ENCODE assay signal across 2 cellular contexts in the genomic region with DNA sequence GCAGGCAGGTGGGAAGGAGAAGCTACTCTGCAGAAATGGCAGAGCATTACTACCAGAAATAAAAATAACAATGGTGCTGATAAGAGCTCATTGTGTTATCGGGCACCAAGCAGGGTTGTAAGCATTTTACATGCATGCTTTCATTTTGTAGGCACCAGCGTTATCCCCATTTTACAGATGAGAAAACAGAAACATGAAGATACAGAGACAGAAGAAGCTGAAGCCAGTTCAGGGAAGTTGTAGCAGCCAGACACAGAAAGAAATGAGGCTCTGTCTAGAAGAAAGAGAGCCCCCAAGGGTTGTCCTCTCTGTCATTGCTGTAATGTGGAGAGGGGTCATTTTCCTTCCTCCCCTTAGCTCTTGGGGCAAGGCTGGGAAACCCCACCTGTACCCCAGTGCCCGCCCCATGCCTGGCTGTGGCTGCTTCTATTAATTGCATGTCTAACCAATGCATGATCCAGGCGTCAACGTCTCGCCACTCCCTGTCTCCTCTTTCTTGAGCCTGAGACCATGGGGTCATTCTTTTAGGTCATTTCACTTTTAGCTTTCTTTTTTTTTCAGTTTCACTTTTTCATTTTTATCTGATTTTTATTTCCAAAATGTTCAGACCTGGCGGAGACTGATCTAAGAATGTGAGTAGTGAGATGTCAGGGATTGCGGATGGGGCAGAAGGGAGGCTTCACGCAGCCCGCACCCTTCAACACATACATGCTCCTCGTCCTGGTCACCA.
A peak's percentile ranks its signal among the peaks of the same experiment; 100 is the strongest.
TF ChIP-seq lines count a peak whose summit lies in the region.

No MANE protein-coding gene starts in this region.

TF ChIP-seq in GM23338, 12 proteins besides CTCF, POLR2A, EP300 and RAD21 (continues in another document):
- no peak for TF ChIP-seq ZNF114 (CRISPR knock-in tag; IDR thresholded peaks at IDR 0.05)
- TF ChIP-seq, protein P1, sequence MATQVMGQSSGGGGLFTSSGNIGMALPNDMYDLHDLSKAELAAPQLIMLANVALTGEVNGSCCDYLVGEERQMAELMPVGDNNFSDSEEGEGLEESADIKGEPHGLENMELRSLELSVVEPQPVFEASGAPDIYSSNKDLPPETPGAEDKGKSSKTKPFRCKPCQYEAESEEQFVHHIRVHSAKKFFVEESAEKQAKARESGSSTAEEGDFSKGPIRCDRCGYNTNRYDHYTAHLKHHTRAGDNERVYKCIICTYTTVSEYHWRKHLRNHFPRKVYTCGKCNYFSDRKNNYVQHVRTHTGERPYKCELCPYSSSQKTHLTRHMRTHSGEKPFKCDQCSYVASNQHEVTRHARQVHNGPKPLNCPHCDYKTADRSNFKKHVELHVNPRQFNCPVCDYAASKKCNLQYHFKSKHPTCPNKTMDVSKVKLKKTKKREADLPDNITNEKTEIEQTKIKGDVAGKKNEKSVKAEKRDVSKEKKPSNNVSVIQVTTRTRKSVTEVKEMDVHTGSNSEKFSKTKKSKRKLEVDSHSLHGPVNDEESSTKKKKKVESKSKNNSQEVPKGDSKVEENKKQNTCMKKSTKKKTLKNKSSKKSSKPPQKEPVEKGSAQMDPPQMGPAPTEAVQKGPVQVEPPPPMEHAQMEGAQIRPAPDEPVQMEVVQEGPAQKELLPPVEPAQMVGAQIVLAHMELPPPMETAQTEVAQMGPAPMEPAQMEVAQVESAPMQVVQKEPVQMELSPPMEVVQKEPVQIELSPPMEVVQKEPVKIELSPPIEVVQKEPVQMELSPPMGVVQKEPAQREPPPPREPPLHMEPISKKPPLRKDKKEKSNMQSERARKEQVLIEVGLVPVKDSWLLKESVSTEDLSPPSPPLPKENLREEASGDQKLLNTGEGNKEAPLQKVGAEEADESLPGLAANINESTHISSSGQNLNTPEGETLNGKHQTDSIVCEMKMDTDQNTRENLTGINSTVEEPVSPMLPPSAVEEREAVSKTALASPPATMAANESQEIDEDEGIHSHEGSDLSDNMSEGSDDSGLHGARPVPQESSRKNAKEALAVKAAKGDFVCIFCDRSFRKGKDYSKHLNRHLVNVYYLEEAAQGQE (IDR thresholded peaks at IDR 0.05; ENCODE audit: unreplicated experiment), result no peak
- TF ChIP-seq STAT1 (IDR thresholded peaks at IDR 0.05; ENCODE audit: unreplicated experiment), result no peak
- TF ChIP-seq EZH2phosphoT487 (IDR thresholded peaks at IDR 0.05; ENCODE audit: unreplicated experiment), result no peak
- TF ChIP-seq, protein P2, sequence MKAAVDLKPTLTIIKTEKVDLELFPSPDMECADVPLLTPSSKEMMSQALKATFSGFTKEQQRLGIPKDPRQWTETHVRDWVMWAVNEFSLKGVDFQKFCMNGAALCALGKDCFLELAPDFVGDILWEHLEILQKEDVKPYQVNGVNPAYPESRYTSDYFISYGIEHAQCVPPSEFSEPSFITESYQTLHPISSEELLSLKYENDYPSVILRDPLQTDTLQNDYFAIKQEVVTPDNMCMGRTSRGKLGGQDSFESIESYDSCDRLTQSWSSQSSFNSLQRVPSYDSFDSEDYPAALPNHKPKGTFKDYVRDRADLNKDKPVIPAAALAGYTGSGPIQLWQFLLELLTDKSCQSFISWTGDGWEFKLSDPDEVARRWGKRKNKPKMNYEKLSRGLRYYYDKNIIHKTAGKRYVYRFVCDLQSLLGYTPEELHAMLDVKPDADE (IDR thresholded peaks at IDR 0.05), result no peak
- TF ChIP-seq POLR2AphosphoS5 (IDR thresholded peaks at IDR 0.05; ENCODE audit: low read depth), result no peak
- no peak for TF ChIP-seq ZNF331 (CRISPR knock-in tag; IDR thresholded peaks at IDR 0.05; ENCODE audit: low read depth)
- no peak for TF ChIP-seq JUNB (IDR thresholded peaks at IDR 0.05; ENCODE audit: unreplicated experiment)

TF ChIP-seq in HEK293, 187 proteins besides CTCF, POLR2A, EP300 and RAD21:
- TF ChIP-seq PRDM1 (tag by site-specific recombination; IDR thresholded peaks at IDR 0.05) (peak; percentile 92), ZNF501 (tag by site-specific recombination; IDR thresholded peaks at IDR 0.05) (no peak)
TF ChIP-seq in HEK293: peak in this region for 1.
